8 cellular contexts compared by ENCODE assay signal in the genomic region with DNA sequence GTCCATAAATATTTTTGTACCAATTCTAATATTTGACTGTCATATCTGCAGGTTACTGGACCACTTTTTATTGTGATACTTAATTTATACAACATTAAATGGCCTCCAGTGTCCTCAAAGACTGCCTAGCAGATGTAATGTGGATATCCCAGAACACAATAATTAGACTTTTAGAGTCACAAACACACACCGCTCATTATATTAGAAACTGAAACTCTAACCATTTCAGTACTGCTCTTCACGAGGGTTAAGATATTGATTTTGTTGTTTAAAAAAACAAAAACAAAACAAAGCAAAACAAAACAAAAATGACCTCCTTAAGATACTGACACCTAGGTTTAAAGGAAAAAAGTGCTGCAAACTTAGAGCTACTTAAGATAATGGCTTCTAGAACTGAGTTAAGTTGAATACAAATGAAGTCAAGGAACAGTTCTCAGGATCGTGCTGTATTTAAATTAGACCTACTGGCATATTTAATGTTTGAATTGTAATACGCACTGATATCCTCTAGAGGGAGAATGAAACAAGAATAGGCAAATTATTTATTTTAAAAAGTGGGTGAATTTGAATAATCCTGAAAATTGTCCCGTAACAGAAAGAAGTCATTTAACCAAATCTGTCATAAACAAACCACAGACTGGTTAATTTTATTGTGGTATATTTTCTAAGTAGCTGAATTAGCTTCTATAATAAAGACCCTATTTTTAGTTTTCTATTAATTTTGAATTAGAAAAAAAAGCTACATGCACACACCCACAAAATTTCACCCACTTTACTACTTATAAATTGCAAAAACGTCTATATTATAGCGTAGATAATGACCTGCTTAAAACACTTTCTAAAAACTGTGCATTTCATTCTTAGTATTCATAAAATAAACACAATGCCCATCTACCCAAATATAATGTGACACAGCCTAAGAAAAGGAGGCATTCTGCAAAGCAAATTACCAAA.
DNase-seq lines count a peak whose midpoint lies in the region; ATAC-seq and TF ChIP-seq lines count a peak whose summit lies in the region.

No MANE protein-coding gene starts in this region.

- H3K4me2 ChIP-seq in OCI-LY7 (ENCODE audit: low read length), result no peak overlapping the region

- no peaks in the 10 kb centered on the region for H3K9me2 ChIP-seq in OCI-LY7 (ENCODE audit: insufficient read depth, low read length)

- no peaks in the 10 kb centered on the region for H3K4me1 ChIP-seq in OCI-LY7 (ENCODE audit: insufficient read depth, low read length, poor library complexity, severe bottlenecking)
- H3K4me1 ChIP-seq in lower lobe of right lung, result no peaks in the 10 kb centered on the region

- BruUV-seq in OCI-LY7 (replicated peaks; lab: Mats Ljungman, UMichigan), result no TSS peak

- no peaks in the 10 kb centered on the region for H3K79me2 ChIP-seq in OCI-LY7 (ENCODE audit: insufficient read depth, low read depth, low read length)

- H4K20me1 ChIP-seq in OCI-LY7 (ENCODE audit: insufficient read depth, low read length), result no peaks in the 10 kb centered on the region

- POLR2A ChIA-PET in OCI-LY7 (lab: Charles Lee), result interaction anchor here (1.0 kb wide), 1 partner anchor 9 kb away, joined by 3 read pairs; no protein-coding TSS in a partner anchor

- peak; percentile 50 for ATAC-seq in Right ventricle myocardium inferior
- ATAC-seq in HG02981 (IDR thresholded peaks at IDR 0.05; ENCODE audit: unreplicated experiment), result peak; percentile 69
- ATAC-seq in lower lobe of right lung, result peak; percentile 57 to 76
- ATAC-seq in GM19328 (IDR thresholded peaks at IDR 0.05; ENCODE audit: unreplicated experiment), result no peak

- TF ChIP-seq CTCF in OCI-LY7 (conservative IDR thresholded peaks at IDR 0.05; ENCODE audit: low read length), result peak; percentile 73
- TF ChIP-seq CTCF in choroid plexus epithelial cell (conservative IDR thresholded peaks at IDR 0.05; ENCODE audit: low read depth, low read length), result peak; percentile 47
- TF ChIP-seq CTCF in lower lobe of right lung (IDR thresholded peaks at IDR 0.05), result peak; percentile 69

- H3K4me3 ChIP-seq in OCI-LY7 (ENCODE audit: low read depth, low read length, poor library complexity, severe bottlenecking) (no peak overlapping the region), choroid plexus epithelial cell (ENCODE audit: low read depth, low read length) (peak overlapping the region; percentile 43), lower lobe of right lung (peak overlapping the region; percentile 23)

- H3K9me3 ChIP-seq in OCI-LY7 (ENCODE audit: low read length) (no peaks in the 10 kb centered on the region), lower lobe of right lung (no peaks in the 10 kb centered on the region)

- CTCF ChIA-PET in OCI-LY7 (lab: Charles Lee; ENCODE audit: unreplicated experiment), result no interaction called here

- H3K27ac ChIP-seq in OCI-LY7 (ENCODE audit: low read depth, low read length, poor library complexity, severe bottlenecking), result no peak overlapping the region
- no peak overlapping the region for H3K27ac ChIP-seq in lower lobe of right lung

- no peaks in the 10 kb centered on the region for H3K27me3 ChIP-seq in lower lobe of right lung (ENCODE audit: low read depth)

- DNase-seq in Right ventricle myocardium inferior (ENCODE audit: missing footprints) (no peak), cardiac septum (ENCODE audit: low spot score) (no peak), OCI-LY7 (ENCODE audit: low spot score) (peak; percentile 4), choroid plexus epithelial cell (ENCODE audit: low read depth) (peak; percentile 54), lower lobe of right lung (no peak), posterior cingulate gyrus (no peak)

- intact Hi-C loops in Right ventricle myocardium inferior (cut with DNase I), result loop anchor here (5.0 to 10.0 kb wide), 3 partner anchors 207 to 994 kb away; partner anchors contain the start of gene BTG1
- intact Hi-C loops in cardiac septum (cut with DNase I), result loop anchor here (5.0 kb wide), 1 partner anchor 1029 kb away; no protein-coding TSS in a partner anchor
- intact Hi-C loops in OCI-LY7 (cut with micrococcal nuclease; ENCODE audit: unreplicated experiment), result no loop called here
- intact Hi-C loops in lower lobe of right lung (cut with DNase I), result no loop called here
- intact Hi-C loops in posterior cingulate gyrus (cut with DNase I), result loop anchor here (5.0 to 10.0 kb wide), 2 partner anchors 447 to 564 kb away; no protein-coding TSS in a partner anchor

- H3K36me3 ChIP-seq in OCI-LY7 (ENCODE audit: insufficient read depth, low read length), result no peaks in the 10 kb centered on the region
- no peaks in the 10 kb centered on the region for H3K36me3 ChIP-seq in lower lobe of right lung

- no peak overlapping the region for H2AFZ ChIP-seq in OCI-LY7 (ENCODE audit: low read length)

Comparison
In these comparisons a context has a peak if more than half of its experiments do, and no peak if none do; other contexts are left out.
1. DNase-seq: peak in OCI-LY7 (single experiment) and choroid plexus epithelial cell (single experiment); none in Right ventricle myocardium inferior (single experiment), cardiac septum (single experiment), lower lobe of right lung (single experiment) and posterior cingulate gyrus (0 of 10).
2. intact Hi-C loops: an anchor here in Right ventricle myocardium inferior (5.0 to 10.0 kb wide), cardiac septum (5.0 kb wide) and posterior cingulate gyrus (5.0 to 10.0 kb wide); none called in OCI-LY7 and lower lobe of right lung.
3. Peak in every context shown above with its lines, with median percentiles within 50 percentile points of each other: CTCF ChIP-seq.